In genomic region chr10:71597821-71598498, GRCh38 we compare ENCODE assay signal across 9 cellular contexts.
DNase-seq lines count a peak whose midpoint lies in the region; ATAC-seq lines count a peak whose summit lies in the region.
"Had no signal": no experiment of that assay in that cellular context is flagged by ENCODE, and none has a peak within 500 bp of the region (broad histone marks: within the 10 kb centered on the region; RNA-seq: fewer than 3 reads in every experiment).

No MANE protein-coding gene starts in this region.

- H3K27ac ChIP-seq in thymus (ENCODE audit: low read depth) = peak overlapping the region; percentile 68

- 58% methylated on average over 12 of the region's 12 CpGs for WGBS in thymus

- no peaks in the 10 kb centered on the region for H3K36me3 ChIP-seq in thymus (ENCODE audit: control insufficient read depth, insufficient read depth)

- peak; percentile 75 for DNase-seq in KBM-7
- DNase-seq in amygdala (lab: John Stamatoyannopoulos, UW) = peak in 47 of 56 donors; percentile 14 to 79 (median 60)
- DNase-seq in left lobe of liver (ENCODE audit: low spot score) = peak; percentile 95
- DNase-seq in DMS79 treated with DMSO at 0.1 percent for 48 hours (lab: John Stamatoyannopoulos, UW) = no peak
- DNase-seq: effector CD4-positive, alpha-beta T cell had no signal

- H3K4me3 ChIP-seq in thymus (ENCODE audit: low read length) = no peak overlapping the region

- H3K4me1 ChIP-seq in thymus (ENCODE audit: control insufficient read depth, insufficient read depth, low read length) = no peaks in the 10 kb centered on the region

- ATAC-seq in left lobe of liver (peak; percentile 83), HG03280 (IDR thresholded peaks at IDR 0.05; ENCODE audit: unreplicated experiment) (no peak), HG02885 (IDR thresholded peaks at IDR 0.05; ENCODE audit: poor library complexity, unreplicated experiment) (no peak), HG03521 (IDR thresholded peaks at IDR 0.05; ENCODE audit: unreplicated experiment) (no peak)

- H3K27me3 ChIP-seq in thymus (ENCODE audit: control insufficient read depth, insufficient read depth) = no peaks in the 10 kb centered on the region

- in situ Hi-C loops in KBM-7 (cut with MboI; ENCODE audit: low pct_unique_long_range_greater_than_20kb, low sequenced_read_pairs) = no loop called here

- H3K9me3 ChIP-seq in thymus (ENCODE audit: control insufficient read depth) = no peaks in the 10 kb centered on the region
